In the genomic region with DNA sequence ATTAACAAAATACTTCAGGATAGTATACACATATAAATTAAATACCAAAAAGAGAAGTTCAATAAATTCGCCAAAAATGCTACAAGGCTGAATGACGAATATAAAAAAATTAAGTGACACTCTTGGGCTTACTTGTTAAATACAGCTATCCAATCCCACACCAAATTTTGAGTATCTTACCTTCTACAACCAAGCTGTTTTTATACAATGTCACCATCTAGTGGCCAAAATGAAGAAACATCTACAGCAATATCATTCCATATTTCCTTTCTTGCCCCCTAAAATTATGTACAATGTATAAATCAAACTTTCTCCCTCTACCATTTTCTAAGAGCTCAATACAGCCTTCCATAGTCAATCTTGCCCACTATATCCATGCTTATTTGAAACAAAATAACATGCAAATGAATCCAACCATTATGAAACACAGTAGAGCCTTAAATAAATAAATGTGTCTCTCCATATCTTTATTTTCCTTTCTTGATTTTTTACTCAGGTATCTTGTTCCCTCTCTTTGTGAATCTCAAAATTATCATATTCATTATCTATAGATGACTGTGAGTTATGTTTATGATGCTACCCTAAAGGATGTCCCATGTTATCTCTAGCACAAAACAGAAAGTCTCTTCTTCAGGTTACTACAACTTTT, we compare ENCODE assay signal across 8 cellular contexts.
DNase-seq lines count a peak whose midpoint lies in the region; ATAC-seq, FAIRE-seq and TF ChIP-seq lines count a peak whose summit lies in the region.

No MANE protein-coding gene starts in this region.

- H3K27ac ChIP-seq in brain microvascular endothelial cell: no peak overlapping the region

- no peaks in the 10 kb centered on the region for H3K27me3 ChIP-seq in brain microvascular endothelial cell (replicated peaks)

- no peak for DNase-seq in AG09319 (ENCODE audit: extremely low read depth, low read depth)
- DNase-seq in GM19239 (ENCODE audit: insufficient read length, low spot score): no peak
- peak; percentile 34 to 70 for DNase-seq in NCI-H446 (lab: John Stamatoyannopoulos, UW)
- DNase-seq in brain microvascular endothelial cell: no peak
- DNase-seq in medulla oblongata (ENCODE audit: extremely low spot score): peak; percentile 8
- DNase-seq in omental fat pad (ENCODE audit: low spot score): no peak
- no peak for DNase-seq in activated CD4-positive, alpha-beta T cell treated with anti-CD3 and anti-CD28 coated beads for 1 hour

- FAIRE-seq in GM19239 (lab: Jason Lieb, UNC): peak; percentile 84

- in situ Hi-C loops in brain microvascular endothelial cell (cut with HindIII; ENCODE audit: low pct_ligation_motif_present, low sequenced_read_pairs): no loop called here

- no peak overlapping the region for H3K4me3 ChIP-seq in brain microvascular endothelial cell (ENCODE audit: low read depth, low read length)

- TF ChIP-seq CTCF in AG09319 (IDR thresholded peaks at IDR 0.05; ENCODE audit: low read depth, low read length) (peak; percentile 43), brain microvascular endothelial cell (IDR thresholded peaks at IDR 0.05; ENCODE audit: low read depth, low read length, missing control alignments) (peak; percentile 48), omental fat pad (IDR thresholded peaks at IDR 0.05) (no peak)

- ATAC-seq in omental fat pad (ENCODE audit: low FRiP score) (no peak), HG03520 (IDR thresholded peaks at IDR 0.05; ENCODE audit: unreplicated experiment) (no peak)

- no peaks in the 10 kb centered on the region for H3K36me3 ChIP-seq in brain microvascular endothelial cell (replicated peaks)

Comparison
In these comparisons a context has a peak if more than half of its experiments do, and no peak if none do; other contexts are left out.
1. DNase-seq: peak in NCI-H446 (2 of 2) and medulla oblongata (single experiment); none in AG09319 (single experiment), GM19239 (single experiment), brain microvascular endothelial cell (single experiment), omental fat pad (single experiment) and activated CD4-positive, alpha-beta T cell treated with anti-CD3 and anti-CD28 coated beads for 1 hour (single experiment).
2. CTCF ChIP-seq: peak in AG09319 (single experiment) and brain microvascular endothelial cell (single experiment); none in omental fat pad (0 of 3).